In the genomic region with DNA sequence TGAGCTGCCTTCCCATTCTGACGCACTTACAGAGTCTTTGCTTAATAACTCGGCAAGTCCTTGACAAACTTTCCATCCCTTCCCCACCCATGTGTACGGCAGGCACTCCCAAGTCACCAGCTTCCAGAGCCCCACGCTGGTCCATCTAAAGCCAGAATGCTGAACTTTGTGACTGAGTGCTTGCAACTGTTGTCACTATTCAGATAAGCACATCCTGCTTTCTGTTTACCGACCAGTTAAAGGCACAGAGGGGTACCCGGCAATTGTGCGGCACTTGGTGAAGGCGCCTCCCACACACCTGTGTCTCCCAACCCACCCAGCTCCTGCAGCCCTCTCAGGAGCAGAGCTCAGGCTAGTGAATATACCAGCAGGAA, we compare ENCODE assay signal across 2 cellular contexts.
A peak's percentile ranks its signal among the peaks of the same experiment; 100 is the strongest.
TF ChIP-seq lines count a peak whose summit lies in the region.

No MANE protein-coding gene starts in this region.

TF ChIP-seq in GM23338, 12 proteins besides CTCF, POLR2A, EP300 and RAD21 (continued from another document and continues in another):
- TF ChIP-seq ZNF114 (CRISPR knock-in tag; IDR thresholded peaks at IDR 0.05) = no peak
- TF ChIP-seq, protein P1, sequence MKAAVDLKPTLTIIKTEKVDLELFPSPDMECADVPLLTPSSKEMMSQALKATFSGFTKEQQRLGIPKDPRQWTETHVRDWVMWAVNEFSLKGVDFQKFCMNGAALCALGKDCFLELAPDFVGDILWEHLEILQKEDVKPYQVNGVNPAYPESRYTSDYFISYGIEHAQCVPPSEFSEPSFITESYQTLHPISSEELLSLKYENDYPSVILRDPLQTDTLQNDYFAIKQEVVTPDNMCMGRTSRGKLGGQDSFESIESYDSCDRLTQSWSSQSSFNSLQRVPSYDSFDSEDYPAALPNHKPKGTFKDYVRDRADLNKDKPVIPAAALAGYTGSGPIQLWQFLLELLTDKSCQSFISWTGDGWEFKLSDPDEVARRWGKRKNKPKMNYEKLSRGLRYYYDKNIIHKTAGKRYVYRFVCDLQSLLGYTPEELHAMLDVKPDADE (IDR thresholded peaks at IDR 0.05) = no peak
- no peak for TF ChIP-seq STAT1 (IDR thresholded peaks at IDR 0.05; ENCODE audit: unreplicated experiment)
- no peak; the same call in 1 of the 2 replicates for TF ChIP-seq NANOG (IDR thresholded peaks at IDR 0.05; ENCODE audit: borderline replicate concordance)
- no peak for TF ChIP-seq JUNB (IDR thresholded peaks at IDR 0.05; ENCODE audit: unreplicated experiment)
- TF ChIP-seq EZH2phosphoT487 (IDR thresholded peaks at IDR 0.05; ENCODE audit: unreplicated experiment) = no peak
- TF ChIP-seq, protein P2, sequence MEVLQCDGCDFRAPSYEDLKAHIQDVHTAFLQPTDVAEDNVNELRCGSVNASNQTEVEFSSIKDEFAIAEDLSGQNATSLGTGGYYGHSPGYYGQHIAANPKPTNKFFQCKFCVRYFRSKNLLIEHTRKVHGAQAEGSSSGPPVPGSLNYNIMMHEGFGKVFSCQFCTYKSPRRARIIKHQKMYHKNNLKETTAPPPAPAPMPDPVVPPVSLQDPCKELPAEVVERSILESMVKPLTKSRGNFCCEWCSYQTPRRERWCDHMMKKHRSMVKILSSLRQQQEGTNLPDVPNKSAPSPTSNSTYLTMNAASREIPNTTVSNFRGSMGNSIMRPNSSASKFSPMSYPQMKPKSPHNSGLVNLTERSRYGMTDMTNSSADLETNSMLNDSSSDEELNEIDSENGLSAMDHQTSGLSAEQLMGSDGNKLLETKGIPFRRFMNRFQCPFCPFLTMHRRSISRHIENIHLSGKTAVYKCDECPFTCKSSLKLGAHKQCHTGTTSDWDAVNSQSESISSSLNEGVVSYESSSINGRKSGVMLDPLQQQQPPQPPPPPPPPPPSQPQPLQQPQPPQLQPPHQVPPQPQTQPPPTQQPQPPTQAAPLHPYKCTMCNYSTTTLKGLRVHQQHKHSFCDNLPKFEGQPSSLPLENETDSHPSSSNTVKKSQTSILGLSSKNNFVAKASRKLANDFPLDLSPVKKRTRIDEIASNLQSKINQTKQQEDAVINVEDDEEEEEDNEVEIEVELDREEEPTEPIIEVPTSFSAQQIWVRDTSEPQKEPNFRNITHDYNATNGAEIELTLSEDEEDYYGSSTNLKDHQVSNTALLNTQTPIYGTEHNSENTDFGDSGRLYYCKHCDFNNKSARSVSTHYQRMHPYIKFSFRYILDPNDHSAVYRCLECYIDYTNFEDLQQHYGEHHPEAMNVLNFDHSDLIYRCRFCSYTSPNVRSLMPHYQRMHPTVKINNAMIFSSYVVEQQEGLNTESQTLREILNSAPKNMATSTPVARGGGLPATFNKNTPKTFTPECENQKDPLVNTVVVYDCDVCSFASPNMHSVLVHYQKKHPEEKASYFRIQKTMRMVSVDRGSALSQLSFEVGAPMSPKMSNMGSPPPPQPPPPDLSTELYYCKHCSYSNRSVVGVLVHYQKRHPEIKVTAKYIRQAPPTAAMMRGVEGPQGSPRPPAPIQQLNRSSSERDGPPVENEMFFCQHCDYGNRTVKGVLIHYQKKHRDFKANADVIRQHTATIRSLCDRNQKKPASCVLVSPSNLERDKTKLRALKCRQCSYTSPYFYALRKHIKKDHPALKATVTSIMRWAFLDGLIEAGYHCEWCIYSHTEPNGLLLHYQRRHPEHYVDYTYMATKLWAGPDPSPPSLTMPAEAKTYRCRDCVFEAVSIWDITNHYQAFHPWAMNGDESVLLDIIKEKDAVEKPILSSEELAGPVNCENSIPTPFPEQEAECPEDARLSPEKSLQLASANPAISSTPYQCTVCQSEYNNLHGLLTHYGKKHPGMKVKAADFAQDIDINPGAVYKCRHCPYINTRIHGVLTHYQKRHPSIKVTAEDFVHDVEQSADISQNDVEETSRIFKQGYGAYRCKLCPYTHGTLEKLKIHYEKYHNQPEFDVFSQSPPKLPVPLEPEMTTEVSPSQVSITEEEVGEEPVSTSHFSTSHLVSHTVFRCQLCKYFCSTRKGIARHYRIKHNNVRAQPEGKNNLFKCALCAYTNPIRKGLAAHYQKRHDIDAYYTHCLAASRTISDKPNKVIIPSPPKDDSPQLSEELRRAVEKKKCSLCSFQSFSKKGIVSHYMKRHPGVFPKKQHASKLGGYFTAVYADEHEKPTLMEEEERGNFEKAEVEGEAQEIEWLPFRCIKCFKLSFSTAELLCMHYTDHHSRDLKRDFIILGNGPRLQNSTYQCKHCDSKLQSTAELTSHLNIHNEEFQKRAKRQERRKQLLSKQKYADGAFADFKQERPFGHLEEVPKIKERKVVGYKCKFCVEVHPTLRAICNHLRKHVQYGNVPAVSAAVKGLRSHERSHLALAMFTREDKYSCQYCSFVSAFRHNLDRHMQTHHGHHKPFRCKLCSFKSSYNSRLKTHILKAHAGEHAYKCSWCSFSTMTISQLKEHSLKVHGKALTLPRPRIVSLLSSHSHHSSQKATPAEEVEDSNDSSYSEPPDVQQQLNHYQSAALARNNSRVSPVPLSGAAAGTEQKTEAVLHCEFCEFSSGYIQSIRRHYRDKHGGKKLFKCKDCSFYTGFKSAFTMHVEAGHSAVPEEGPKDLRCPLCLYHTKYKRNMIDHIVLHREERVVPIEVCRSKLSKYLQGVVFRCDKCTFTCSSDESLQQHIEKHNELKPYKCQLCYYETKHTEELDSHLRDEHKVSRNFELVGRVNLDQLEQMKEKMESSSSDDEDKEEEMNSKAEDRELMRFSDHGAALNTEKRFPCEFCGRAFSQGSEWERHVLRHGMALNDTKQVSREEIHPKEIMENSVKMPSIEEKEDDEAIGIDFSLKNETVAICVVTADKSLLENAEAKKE (CRISPR knock-in tag; IDR thresholded peaks at IDR 0.05) = no peak
- no peak for TF ChIP-seq POLR2AphosphoS5 (IDR thresholded peaks at IDR 0.05; ENCODE audit: low read depth)
- TF ChIP-seq EZH2 (IDR thresholded peaks at IDR 0.05; ENCODE audit: low read depth, unreplicated experiment) = no peak
- TF ChIP-seq, protein P3, sequence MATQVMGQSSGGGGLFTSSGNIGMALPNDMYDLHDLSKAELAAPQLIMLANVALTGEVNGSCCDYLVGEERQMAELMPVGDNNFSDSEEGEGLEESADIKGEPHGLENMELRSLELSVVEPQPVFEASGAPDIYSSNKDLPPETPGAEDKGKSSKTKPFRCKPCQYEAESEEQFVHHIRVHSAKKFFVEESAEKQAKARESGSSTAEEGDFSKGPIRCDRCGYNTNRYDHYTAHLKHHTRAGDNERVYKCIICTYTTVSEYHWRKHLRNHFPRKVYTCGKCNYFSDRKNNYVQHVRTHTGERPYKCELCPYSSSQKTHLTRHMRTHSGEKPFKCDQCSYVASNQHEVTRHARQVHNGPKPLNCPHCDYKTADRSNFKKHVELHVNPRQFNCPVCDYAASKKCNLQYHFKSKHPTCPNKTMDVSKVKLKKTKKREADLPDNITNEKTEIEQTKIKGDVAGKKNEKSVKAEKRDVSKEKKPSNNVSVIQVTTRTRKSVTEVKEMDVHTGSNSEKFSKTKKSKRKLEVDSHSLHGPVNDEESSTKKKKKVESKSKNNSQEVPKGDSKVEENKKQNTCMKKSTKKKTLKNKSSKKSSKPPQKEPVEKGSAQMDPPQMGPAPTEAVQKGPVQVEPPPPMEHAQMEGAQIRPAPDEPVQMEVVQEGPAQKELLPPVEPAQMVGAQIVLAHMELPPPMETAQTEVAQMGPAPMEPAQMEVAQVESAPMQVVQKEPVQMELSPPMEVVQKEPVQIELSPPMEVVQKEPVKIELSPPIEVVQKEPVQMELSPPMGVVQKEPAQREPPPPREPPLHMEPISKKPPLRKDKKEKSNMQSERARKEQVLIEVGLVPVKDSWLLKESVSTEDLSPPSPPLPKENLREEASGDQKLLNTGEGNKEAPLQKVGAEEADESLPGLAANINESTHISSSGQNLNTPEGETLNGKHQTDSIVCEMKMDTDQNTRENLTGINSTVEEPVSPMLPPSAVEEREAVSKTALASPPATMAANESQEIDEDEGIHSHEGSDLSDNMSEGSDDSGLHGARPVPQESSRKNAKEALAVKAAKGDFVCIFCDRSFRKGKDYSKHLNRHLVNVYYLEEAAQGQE (IDR thresholded peaks at IDR 0.05; ENCODE audit: unreplicated experiment) = no peak

TF ChIP-seq in WTC11, 78 proteins besides CTCF, POLR2A, EP300 and RAD21 (continues in another document):
- TF ChIP-seq MXD4 (CRISPR knock-in tag; IDR thresholded peaks at IDR 0.05; ENCODE audit: borderline replicate concordance) = no peak
- TF ChIP-seq, protein P4, sequence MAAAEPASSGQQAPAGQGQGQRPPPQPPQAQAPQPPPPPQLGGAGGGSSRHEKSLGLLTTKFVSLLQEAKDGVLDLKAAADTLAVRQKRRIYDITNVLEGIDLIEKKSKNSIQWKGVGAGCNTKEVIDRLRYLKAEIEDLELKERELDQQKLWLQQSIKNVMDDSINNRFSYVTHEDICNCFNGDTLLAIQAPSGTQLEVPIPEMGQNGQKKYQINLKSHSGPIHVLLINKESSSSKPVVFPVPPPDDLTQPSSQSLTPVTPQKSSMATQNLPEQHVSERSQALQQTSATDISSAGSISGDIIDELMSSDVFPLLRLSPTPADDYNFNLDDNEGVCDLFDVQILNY (CRISPR knock-in tag; IDR thresholded peaks at IDR 0.05) = no peak
- TF ChIP-seq, protein P5, sequence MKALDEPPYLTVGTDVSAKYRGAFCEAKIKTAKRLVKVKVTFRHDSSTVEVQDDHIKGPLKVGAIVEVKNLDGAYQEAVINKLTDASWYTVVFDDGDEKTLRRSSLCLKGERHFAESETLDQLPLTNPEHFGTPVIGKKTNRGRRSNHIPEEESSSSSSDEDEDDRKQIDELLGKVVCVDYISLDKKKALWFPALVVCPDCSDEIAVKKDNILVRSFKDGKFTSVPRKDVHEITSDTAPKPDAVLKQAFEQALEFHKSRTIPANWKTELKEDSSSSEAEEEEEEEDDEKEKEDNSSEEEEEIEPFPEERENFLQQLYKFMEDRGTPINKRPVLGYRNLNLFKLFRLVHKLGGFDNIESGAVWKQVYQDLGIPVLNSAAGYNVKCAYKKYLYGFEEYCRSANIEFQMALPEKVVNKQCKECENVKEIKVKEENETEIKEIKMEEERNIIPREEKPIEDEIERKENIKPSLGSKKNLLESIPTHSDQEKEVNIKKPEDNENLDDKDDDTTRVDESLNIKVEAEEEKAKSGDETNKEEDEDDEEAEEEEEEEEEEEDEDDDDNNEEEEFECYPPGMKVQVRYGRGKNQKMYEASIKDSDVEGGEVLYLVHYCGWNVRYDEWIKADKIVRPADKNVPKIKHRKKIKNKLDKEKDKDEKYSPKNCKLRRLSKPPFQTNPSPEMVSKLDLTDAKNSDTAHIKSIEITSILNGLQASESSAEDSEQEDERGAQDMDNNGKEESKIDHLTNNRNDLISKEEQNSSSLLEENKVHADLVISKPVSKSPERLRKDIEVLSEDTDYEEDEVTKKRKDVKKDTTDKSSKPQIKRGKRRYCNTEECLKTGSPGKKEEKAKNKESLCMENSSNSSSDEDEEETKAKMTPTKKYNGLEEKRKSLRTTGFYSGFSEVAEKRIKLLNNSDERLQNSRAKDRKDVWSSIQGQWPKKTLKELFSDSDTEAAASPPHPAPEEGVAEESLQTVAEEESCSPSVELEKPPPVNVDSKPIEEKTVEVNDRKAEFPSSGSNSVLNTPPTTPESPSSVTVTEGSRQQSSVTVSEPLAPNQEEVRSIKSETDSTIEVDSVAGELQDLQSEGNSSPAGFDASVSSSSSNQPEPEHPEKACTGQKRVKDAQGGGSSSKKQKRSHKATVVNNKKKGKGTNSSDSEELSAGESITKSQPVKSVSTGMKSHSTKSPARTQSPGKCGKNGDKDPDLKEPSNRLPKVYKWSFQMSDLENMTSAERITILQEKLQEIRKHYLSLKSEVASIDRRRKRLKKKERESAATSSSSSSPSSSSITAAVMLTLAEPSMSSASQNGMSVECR (CRISPR knock-in tag; IDR thresholded peaks at IDR 0.05; ENCODE audit: borderline replicate concordance) = no peak
- peak; percentile 61; the same call in 1 of the 2 replicates for TF ChIP-seq FOXK1 (CRISPR knock-in tag; IDR thresholded peaks at IDR 0.05)
- TF ChIP-seq, protein P6, sequence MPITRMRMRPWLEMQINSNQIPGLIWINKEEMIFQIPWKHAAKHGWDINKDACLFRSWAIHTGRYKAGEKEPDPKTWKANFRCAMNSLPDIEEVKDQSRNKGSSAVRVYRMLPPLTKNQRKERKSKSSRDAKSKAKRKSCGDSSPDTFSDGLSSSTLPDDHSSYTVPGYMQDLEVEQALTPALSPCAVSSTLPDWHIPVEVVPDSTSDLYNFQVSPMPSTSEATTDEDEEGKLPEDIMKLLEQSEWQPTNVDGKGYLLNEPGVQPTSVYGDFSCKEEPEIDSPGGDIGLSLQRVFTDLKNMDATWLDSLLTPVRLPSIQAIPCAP (CRISPR knock-in tag; IDR thresholded peaks at IDR 0.05) = no peak
- TF ChIP-seq FOXP1 (CRISPR knock-in tag; IDR thresholded peaks at IDR 0.05; ENCODE audit: borderline replicate concordance) = 0 out of 2 replicates have a peak, but pooled peaks have one; percentile 28
- peak; percentile 77 for TF ChIP-seq GABPB1 (CRISPR knock-in tag; IDR thresholded peaks at IDR 0.05)
- TF ChIP-seq, protein P7, sequence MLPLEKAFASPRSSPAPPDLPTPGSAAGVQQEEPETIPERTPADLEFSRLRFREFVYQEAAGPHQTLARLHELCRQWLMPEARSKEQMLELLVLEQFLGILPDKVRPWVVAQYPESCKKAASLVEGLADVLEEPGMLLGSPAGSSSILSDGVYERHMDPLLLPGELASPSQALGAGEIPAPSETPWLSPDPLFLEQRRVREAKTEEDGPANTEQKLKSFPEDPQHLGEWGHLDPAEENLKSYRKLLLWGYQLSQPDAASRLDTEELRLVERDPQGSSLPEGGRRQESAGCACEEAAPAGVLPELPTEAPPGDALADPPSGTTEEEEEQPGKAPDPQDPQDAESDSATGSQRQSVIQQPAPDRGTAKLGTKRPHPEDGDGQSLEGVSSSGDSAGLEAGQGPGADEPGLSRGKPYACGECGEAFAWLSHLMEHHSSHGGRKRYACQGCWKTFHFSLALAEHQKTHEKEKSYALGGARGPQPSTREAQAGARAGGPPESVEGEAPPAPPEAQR (CRISPR knock-in tag; IDR thresholded peaks at IDR 0.05) = no peak
- no peak for TF ChIP-seq RORB (CRISPR knock-in tag; IDR thresholded peaks at IDR 0.05)
- no peak for TF ChIP-seq ZNF138 (CRISPR knock-in tag; conservative IDR thresholded peaks at IDR 0.05)
- TF ChIP-seq, protein P8, sequence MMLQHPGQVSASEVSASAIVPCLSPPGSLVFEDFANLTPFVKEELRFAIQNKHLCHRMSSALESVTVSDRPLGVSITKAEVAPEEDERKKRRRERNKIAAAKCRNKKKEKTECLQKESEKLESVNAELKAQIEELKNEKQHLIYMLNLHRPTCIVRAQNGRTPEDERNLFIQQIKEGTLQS (CRISPR knock-in tag; conservative IDR thresholded peaks at IDR 0.05) = no peak
- no peak for TF ChIP-seq ZNF416 (CRISPR knock-in tag; IDR thresholded peaks at IDR 0.05)
- TF ChIP-seq SMAD4 (CRISPR knock-in tag; IDR thresholded peaks at IDR 0.05) = no peak
- TF ChIP-seq, protein P9, sequence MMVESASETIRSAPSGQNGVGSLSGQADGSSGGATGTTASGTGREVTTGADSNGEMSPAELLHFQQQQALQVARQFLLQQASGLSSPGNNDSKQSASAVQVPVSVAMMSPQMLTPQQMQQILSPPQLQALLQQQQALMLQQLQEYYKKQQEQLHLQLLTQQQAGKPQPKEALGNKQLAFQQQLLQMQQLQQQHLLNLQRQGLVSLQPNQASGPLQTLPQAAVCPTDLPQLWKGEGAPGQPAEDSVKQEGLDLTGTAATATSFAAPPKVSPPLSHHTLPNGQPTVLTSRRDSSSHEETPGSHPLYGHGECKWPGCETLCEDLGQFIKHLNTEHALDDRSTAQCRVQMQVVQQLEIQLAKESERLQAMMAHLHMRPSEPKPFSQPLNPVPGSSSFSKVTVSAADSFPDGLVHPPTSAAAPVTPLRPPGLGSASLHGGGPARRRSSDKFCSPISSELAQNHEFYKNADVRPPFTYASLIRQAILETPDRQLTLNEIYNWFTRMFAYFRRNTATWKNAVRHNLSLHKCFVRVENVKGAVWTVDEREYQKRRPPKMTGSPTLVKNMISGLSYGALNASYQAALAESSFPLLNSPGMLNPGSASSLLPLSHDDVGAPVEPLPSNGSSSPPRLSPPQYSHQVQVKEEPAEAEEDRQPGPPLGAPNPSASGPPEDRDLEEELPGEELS (CRISPR knock-in tag; IDR thresholded peaks at IDR 0.05) = peak; percentile 90; the same call in 1 of the 2 replicates
- TF ChIP-seq NFATC4 (CRISPR knock-in tag; IDR thresholded peaks at IDR 0.05) = no peak
